Comparison of ENCODE assay signal across 8 cellular contexts in genomic region chr6:31551371-31551770, GRCh38. TPM values are rescaled to one million over a fixed set of nuclear protein-coding genes. Genes with fewer than 3 reads are reported as not detected.
DNase-seq lines count a peak whose midpoint lies in the region; ATAC-seq and TF ChIP-seq lines count a peak whose summit lies in the region.
"Not testable (repeated sequence)": the region's sequence is repeated elsewhere in the genome, so short reads cannot be mapped to it uniquely, and the experiment has no call there.

No MANE protein-coding gene starts in this region.

- not testable (repeated sequence) for H3K27ac Mint-ChIP-seq in neural crest cell (ENCODE audit: unreplicated experiment)

- H3K9me3 ChIP-seq in DND-41 (ENCODE audit: insufficient read depth, low read length, severe bottlenecking); body of pancreas; cardiac muscle cell (ENCODE audit: low read depth); thyroid gland: not testable (repeated sequence)

- not testable (repeated sequence) for H2AFZ ChIP-seq in DND-41 (ENCODE audit: low read depth, low read length)

- DNase-seq in DND-41 (peak; percentile 57), KBM-7 (peak; percentile 90), RPMI7951 (ENCODE audit: low read depth) (peak; percentile 73), body of pancreas (peak in 3 of 4 donors; percentile 54 to 70 (median 66)), cardiac muscle cell (ENCODE audit: low read depth in 1 of 2, low spot score in 1 of 2) (peak; percentile 28 to 75), thyroid gland (peak; percentile 19 to 33)
- DNase-seq in activated CD4-positive, alpha-beta T cell treated with anti-CD3 and anti-CD28 coated beads, Interleukin-2, amount 50 U/mL, for 4 hours = peak; percentile 61 to 65
- DNase-seq in neural crest cell (ENCODE audit: low read depth, low spot score) = not testable (repeated sequence)

- H3K4me1 Mint-ChIP-seq in neural crest cell = peaks cover 27% of the 10 kb centered on the region

- not testable (repeated sequence) for H3K27me3 Mint-ChIP-seq in neural crest cell (ENCODE audit: low read depth)

- H3K79me2 ChIP-seq in DND-41 (ENCODE audit: insufficient read depth, low read length) = peaks cover 40% of the 10 kb centered on the region

- 43 to 54% methylated on average over 5 of the region's 5 CpGs for WGBS in body of pancreas, 2 donors
- 58 to 63% methylated on average over 5 of the region's 5 CpGs for WGBS in thyroid gland, 2 donors

- intact Hi-C loops in body of pancreas (cut with DNase I); thyroid gland (cut with DNase I): not testable (repeated sequence)

- not testable (repeated sequence) for TF ChIP-seq POLR2A in body of pancreas (IDR thresholded peaks at IDR 0.05); thyroid gland (IDR thresholded peaks at IDR 0.05)

- TF ChIP-seq CTCF in DND-41 (IDR thresholded peaks at IDR 0.05; ENCODE audit: borderline replicate concordance, extremely low read depth, low read length, poor library complexity, severe bottlenecking) = peak; percentile 51
- TF ChIP-seq CTCF in body of pancreas (IDR thresholded peaks at IDR 0.05) = peak in 4 of 7 experiments; percentile 15 to 53 (median 36)
- peak; percentile 47 for TF ChIP-seq CTCF in cardiac muscle cell (IDR thresholded peaks at IDR 0.05; ENCODE audit: low read depth, low read length)
- peak; percentile 52 for TF ChIP-seq CTCF in neural crest cell (conservative IDR thresholded peaks at IDR 0.05)
- peak in 3 of 6 experiments; percentile 5 to 15 (median 14) for TF ChIP-seq CTCF in thyroid gland (IDR thresholded peaks at IDR 0.05)

- ATAC-seq in DND-41 (ENCODE audit: insufficient read depth, low read depth); body of pancreas: not testable (repeated sequence)

- H3K36me3 ChIP-seq in DND-41 (ENCODE audit: insufficient read depth, low read length) (peaks cover 44% of the 10 kb centered on the region), cardiac muscle cell (peaks cover 26% of the 10 kb centered on the region), thyroid gland (peaks cover 20 to 22% of the 10 kb centered on the region in 2 donors)
- not testable (repeated sequence) for H3K36me3 ChIP-seq in body of pancreas (replicated peaks in 1 of 2; ENCODE audit: insufficient read depth in 1 of 2, low read depth in 2 of 2)

- in situ Hi-C loops in KBM-7 (cut with MboI; ENCODE audit: low pct_unique_long_range_greater_than_20kb, low sequenced_read_pairs) = not testable (repeated sequence)

- peak overlapping the region; percentile 54 for H3K4me3 Mint-ChIP-seq in neural crest cell

- not testable (repeated sequence) for H3K36me3 Mint-ChIP-seq in neural crest cell (ENCODE audit: low read depth)

- H3K4me1 ChIP-seq in DND-41 (ENCODE audit: insufficient read depth, low read length) (peaks cover 32% of the 10 kb centered on the region), body of pancreas (peaks cover 29% of the 10 kb centered on the region), thyroid gland (peaks cover 11 to 13% of the 10 kb centered on the region in 2 donors)
- not testable (repeated sequence) for H3K4me1 ChIP-seq in cardiac muscle cell (ENCODE audit: low read depth)

- not testable (repeated sequence) for H3K9me3 Mint-ChIP-seq in neural crest cell

- H3K27ac ChIP-seq in DND-41 (ENCODE audit: low read length); body of pancreas; cardiac muscle cell; thyroid gland: not testable (repeated sequence)

- H3K4me2 ChIP-seq in DND-41 (ENCODE audit: insufficient read depth, low read length) = not testable (repeated sequence)

- H3K27me3 ChIP-seq in DND-41 (ENCODE audit: insufficient read depth, low read length, poor library complexity); body of pancreas; cardiac muscle cell; thyroid gland: not testable (repeated sequence)

- H3K4me3 ChIP-seq in DND-41 (ENCODE audit: low read depth in 1 of 2, low read length in 2 of 2); body of pancreas; cardiac muscle cell; thyroid gland (replicated peaks in 1 of 3): not testable (repeated sequence)

- 0 out of 2 replicates have a peak overlapping the region, but pooled peaks have one; percentile 10 for H3K9ac ChIP-seq in DND-41 (ENCODE audit: low read depth, low read length)

- H4K20me1 ChIP-seq in DND-41 (ENCODE audit: insufficient read depth, low read length) = not testable (repeated sequence)

RNA-seq across cellular contexts. Expression of gene NFKBIL1, which starts 4.0 kb away (rescaled TPM):
- total RNA-seq in RPMI7951 (2014; rRNA removed; shearing (Covaris generic)) = 25.0 and 27.5 TPM in 2 replicates
- total RNA-seq in body of pancreas (10 to 100 TPM in 1 of 2 donors, 1 to 10 TPM in 1; 5.6 to 27.0 TPM), cardiac muscle cell (43.6 and 51.2 TPM in 2 replicates), neural crest cell (25.7 and 28.6 TPM in 2 replicates), thyroid gland (10 to 100 TPM; 23.7 to 34.0 (median 27.5) TPM)
- polyA plus RNA-seq in cardiac muscle cell = 38.4 and 47.1 TPM in 2 replicates

RNA-seq across cellular contexts. Expression of gene ATP6V1G2, which starts 5.0 kb away (rescaled TPM):
- 2.3 and 2.6 TPM in 2 replicates for total RNA-seq in RPMI7951 (2014; rRNA removed; shearing (Covaris generic))
- total RNA-seq in body of pancreas = 1 to 10 TPM in 1 of 2 donors, not detected in 1; 1.0 TPM
- 21.2 and 28.8 TPM in 2 replicates for total RNA-seq in cardiac muscle cell
- 32.7 and 40.2 TPM in 2 replicates for polyA plus RNA-seq in cardiac muscle cell
- total RNA-seq in neural crest cell = 3.3 and 5.1 TPM in 2 replicates
- 1 to 10 TPM; 1.2 to 3.9 (median 2.6) TPM for total RNA-seq in thyroid gland

RNA-seq across cellular contexts. Expression of gene DDX39B, which starts 9.6 kb away (rescaled TPM):
- total RNA-seq in RPMI7951 (2014; rRNA removed; shearing (Covaris generic)) = 472 and 494 TPM in 2 replicates
- 100 to 1,000 TPM; 132 to 260 TPM for total RNA-seq in body of pancreas
- 371 and 455 TPM in 2 replicates for total RNA-seq in cardiac muscle cell
- polyA plus RNA-seq in cardiac muscle cell = 321 and 373 TPM in 2 replicates
- total RNA-seq in neural crest cell = 836 and 881 TPM in 2 replicates
- 100 to 1,000 TPM; 296 to 339 (median 314) TPM for total RNA-seq in thyroid gland

RNA-seq across cellular contexts. Expression of gene LTA, which starts 20.7 kb away (rescaled TPM):
- not detected in 2 replicates for total RNA-seq in RPMI7951 (2014; rRNA removed; shearing (Covaris generic))
- total RNA-seq in body of pancreas (not detected), cardiac muscle cell (not detected in 2 replicates), neural crest cell (0.26 and 0.36 TPM in 2 replicates), thyroid gland (not detected)
- not detected in 2 replicates for polyA plus RNA-seq in cardiac muscle cell

RNA-seq across cellular contexts. Expression of gene MCCD1, which starts 22.6 kb away (rescaled TPM):
- total RNA-seq in RPMI7951 (2014; rRNA removed; shearing (Covaris generic)) = not detected in 2 replicates
- total RNA-seq in body of pancreas = not detected
- total RNA-seq in cardiac muscle cell = not detected in 2 replicates
- polyA plus RNA-seq in cardiac muscle cell = not detected in 2 replicates
- total RNA-seq in neural crest cell = not detected in 2 replicates
- not detected for total RNA-seq in thyroid gland
